In genomic region chr2:149388120-149388816, GRCh38 we compare ENCODE assay signal across 1 cellular context.
TF ChIP-seq lines count a peak whose summit lies in the region.

No MANE protein-coding gene starts in this region.

TF ChIP-seq in HepG2, 621 proteins besides CTCF, POLR2A, EP300 and RAD21 (continued from another document):
- no peak for TF ChIP-seq ZNF800 (CRISPR knock-in tag; IDR thresholded peaks at IDR 0.05)
- no peak for TF ChIP-seq ETV6 (CRISPR knock-in tag; conservative IDR thresholded peaks at IDR 0.05)
- TF ChIP-seq JUN (CRISPR knock-in tag; IDR thresholded peaks at IDR 0.05) = no peak
- no peak for TF ChIP-seq ZNF460 (CRISPR knock-in tag; IDR thresholded peaks at IDR 0.05; ENCODE audit: borderline replicate concordance)
- no peak for TF ChIP-seq DNMT1 (CRISPR knock-in tag; IDR thresholded peaks at IDR 0.05)
- no peak for TF ChIP-seq NONO (IDR thresholded peaks at IDR 0.05)
- TF ChIP-seq NONO (CRISPR knock-in tag; conservative IDR thresholded peaks at IDR 0.05) = no peak
- no peak for TF ChIP-seq KDM5A (IDR thresholded peaks at IDR 0.05; ENCODE audit: borderline replicate concordance, low read length)
- TF ChIP-seq, protein P1, sequence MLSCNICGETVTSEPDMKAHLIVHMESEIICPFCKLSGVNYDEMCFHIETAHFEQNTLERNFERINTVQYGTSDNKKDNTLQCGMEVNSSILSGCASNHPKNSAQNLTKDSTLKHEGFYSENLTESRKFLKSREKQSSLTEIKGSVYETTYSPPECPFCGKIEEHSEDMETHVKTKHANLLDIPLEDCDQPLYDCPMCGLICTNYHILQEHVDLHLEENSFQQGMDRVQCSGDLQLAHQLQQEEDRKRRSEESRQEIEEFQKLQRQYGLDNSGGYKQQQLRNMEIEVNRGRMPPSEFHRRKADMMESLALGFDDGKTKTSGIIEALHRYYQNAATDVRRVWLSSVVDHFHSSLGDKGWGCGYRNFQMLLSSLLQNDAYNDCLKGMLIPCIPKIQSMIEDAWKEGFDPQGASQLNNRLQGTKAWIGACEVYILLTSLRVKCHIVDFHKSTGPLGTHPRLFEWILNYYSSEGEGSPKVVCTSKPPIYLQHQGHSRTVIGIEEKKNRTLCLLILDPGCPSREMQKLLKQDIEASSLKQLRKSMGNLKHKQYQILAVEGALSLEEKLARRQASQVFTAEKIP (CRISPR knock-in tag; IDR thresholded peaks at IDR 0.05; ENCODE audit: borderline replicate concordance) = no peak
